In the genomic region with DNA sequence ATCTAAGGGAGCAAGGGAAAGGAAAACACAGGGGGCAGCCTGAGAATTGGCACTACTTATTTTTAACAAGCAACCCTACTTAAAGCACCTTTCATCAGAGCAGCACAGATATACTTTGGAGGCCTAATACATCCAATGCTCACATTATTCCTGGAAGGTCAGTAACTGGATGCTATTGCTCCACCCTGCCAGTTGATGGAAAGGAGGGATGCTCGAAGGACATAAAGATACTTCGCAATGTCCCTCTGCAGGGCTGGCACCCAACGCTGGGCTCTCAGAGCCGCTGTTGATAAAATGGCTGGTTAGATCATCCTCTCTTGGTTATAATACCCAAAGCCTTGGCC, we compare ENCODE assay signal across 10 cellular contexts.
DNase-seq lines count a peak whose midpoint lies in the region; ATAC-seq and TF ChIP-seq lines count a peak whose summit lies in the region.
"Had no signal": no experiment of that assay in that cellular context is flagged by ENCODE, and none has a peak within 500 bp of the region (broad histone marks: within the 10 kb centered on the region; RNA-seq: fewer than 3 reads in every experiment).

No MANE protein-coding gene starts in this region.

- H3K27ac ChIP-seq in AG04450 (ENCODE audit: low read depth, low read length) = peak overlapping the region; percentile 74
- peak overlapping the region; percentile 94 for H3K27ac ChIP-seq in SJSA1
- no peak overlapping the region for H3K27ac ChIP-seq in foreskin keratinocyte
- peak overlapping the region; percentile 3 for H3K27ac ChIP-seq in parathyroid adenoma
- H3K27ac ChIP-seq: SK-N-MC had no signal

- TF ChIP-seq CTCF in AG04450 (IDR thresholded peaks at IDR 0.05; ENCODE audit: low read depth, low read length) (no peak), foreskin keratinocyte (conservative IDR thresholded peaks at IDR 0.05) (no peak), parathyroid adenoma (IDR thresholded peaks at IDR 0.05) (no peak)

- H3K36me3 ChIP-seq in SJSA1 (no peaks in the 10 kb centered on the region), parathyroid adenoma (ENCODE audit: control insufficient read depth, insufficient read depth, low read length) (no peaks in the 10 kb centered on the region)

- H3K27me3 ChIP-seq in AG04450 (ENCODE audit: control insufficient read depth, insufficient read depth, low read length) = no peaks in the 10 kb centered on the region
- H3K27me3 ChIP-seq in SJSA1 (replicated peaks) = no peaks in the 10 kb centered on the region
- H3K27me3 ChIP-seq in foreskin keratinocyte = no peaks in the 10 kb centered on the region
- no peaks in the 10 kb centered on the region for H3K27me3 ChIP-seq in parathyroid adenoma (ENCODE audit: control insufficient read depth, insufficient read depth, low read length)

- H3K9ac ChIP-seq in parathyroid adenoma = no peak overlapping the region

- H3K4me3 ChIP-seq in AG04450 (ENCODE audit: low read depth, low read length) (no peak overlapping the region), SJSA1 (no peak overlapping the region), parathyroid adenoma (ENCODE audit: low read depth, low read length) (no peak overlapping the region)
- H3K4me3 ChIP-seq: GM12878, SK-N-MC had no signal

- POLR2A ChIA-PET in AG04450 (lab: Yijun Ruan, JAX) = no interaction called here

- no peak overlapping the region for H3K4me2 ChIP-seq in parathyroid adenoma (ENCODE audit: low read length)

- no peaks in the 10 kb centered on the region for H3K79me2 ChIP-seq in parathyroid adenoma

- CTCF ChIA-PET in AG04450 (lab: Charles Lee) = no interaction called here

- DNase-seq in AG04450 (ENCODE audit: low read depth, low spot score) = no peak
- DNase-seq in SJSA1 (ENCODE audit: low read depth in 1 of 2, low spot score in 2 of 2) = no peak
- no peak for DNase-seq in foreskin keratinocyte
- DNase-seq in posterior vena cava (ENCODE audit: low spot score) = no peak
- DNase-seq in HUDEP-2 (lab: John Stamatoyannopoulos, UW; ENCODE audit: unreplicated experiment in 76 of 76) = no peak
- DNase-seq in activated CD4-positive, CD25-positive, alpha-beta regulatory T cell (lab: John Stamatoyannopoulos, UW) = no peak

- peak; percentile 47 for ATAC-seq in foreskin keratinocyte
- ATAC-seq in HG03520 (IDR thresholded peaks at IDR 0.05; ENCODE audit: unreplicated experiment) = no peak

- H3K9me3 ChIP-seq in AG04450 (ENCODE audit: control insufficient read depth, insufficient read depth, low read length) (no peaks in the 10 kb centered on the region), SJSA1 (replicated peaks) (no peaks in the 10 kb centered on the region), parathyroid adenoma (ENCODE audit: control insufficient read depth, low read length) (no peaks in the 10 kb centered on the region)

- H2AFZ ChIP-seq in parathyroid adenoma = no peak overlapping the region

- intact Hi-C loops in posterior vena cava (cut with DNase I) = no loop called here

- H3K4me1 ChIP-seq in SJSA1 (replicated peaks) = peaks cover 28% of the 10 kb centered on the region
- H3K4me1 ChIP-seq in foreskin keratinocyte = peaks cover 14% of the 10 kb centered on the region
- no peaks in the 10 kb centered on the region for H3K4me1 ChIP-seq in parathyroid adenoma
